Comparison of ENCODE assay signal across 20 cellular contexts in the genomic region with DNA sequence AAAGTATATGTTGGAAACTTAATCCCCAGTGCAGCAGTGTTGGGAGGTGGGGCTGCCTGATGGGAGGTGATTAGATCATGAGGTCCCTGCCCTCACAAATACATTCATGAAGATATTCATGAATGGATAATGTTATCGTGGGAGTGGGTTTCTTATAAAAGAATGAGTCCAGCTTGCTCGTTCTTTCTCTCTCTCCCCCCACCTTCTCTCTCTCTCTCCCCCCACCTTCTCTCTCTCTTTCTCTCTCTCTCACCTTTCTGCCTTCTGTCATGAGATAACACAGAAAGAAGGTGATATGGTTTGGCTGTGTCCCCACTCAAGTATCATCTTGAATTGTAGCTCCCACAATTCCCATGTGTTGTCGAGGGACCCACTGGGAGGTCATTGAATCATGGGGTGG.
"Had no signal": no experiment of that assay in that cellular context is flagged by ENCODE, and none has a peak within 500 bp of the region (broad histone marks: within the 10 kb centered on the region; RNA-seq: fewer than 3 reads in every experiment).

No MANE protein-coding gene starts in this region.

- H3K4me1 ChIP-seq: stomach, suprapubic skin, testis, thyroid gland, tibial artery, tibial nerve, transverse colon, upper lobe of left lung, upper lobe of right lung, uterus had no signal

- H3K4me3 ChIP-seq: stomach, suprapubic skin, testis, thoracic aorta, thyroid gland, tibial artery, tibial nerve, transverse colon, upper lobe of left lung, upper lobe of right lung, uterus, vagina had no signal

- H3K9me3 ChIP-seq: testis, thoracic aorta, thyroid gland, transverse colon, upper lobe of right lung, uterus, vagina had no signal

- DNase-seq: stimulated activated CD4-positive, alpha-beta T cell treated with anti-CD3 and anti-CD28 coated beads, Interleukin-2, amount 100 ng/mL, for 48 hours; stimulated activated CD4-positive, alpha-beta T cell treated with anti-CD3 and anti-CD28 coated beads, Interleukin-4, amount 100 ng/mL, for 1 hour; stimulated activated CD4-positive, alpha-beta T cell treated with anti-CD3 and anti-CD28 coated beads, Interleukin-4, amount 100 ng/mL, for 24 hours; stimulated activated CD4-positive, alpha-beta T cell treated with anti-CD3 and anti-CD28 coated beads, Interleukin-4, amount 100 ng/mL, for 4 hours; stimulated activated CD8-positive, alpha-beta memory T cell treated with anti-CD3 and anti-CD28 coated beads, Interleukin-4, amount 100 ng/mL, for 48 hours; stimulated activated naive CD8-positive, alpha-beta T cell treated with anti-CD3 and anti-CD28 coated beads, Interleukin-15, amount 100 ng/mL, for 72 hours; stimulated activated naive CD8-positive, alpha-beta T cell treated with anti-CD3 and anti-CD28 coated beads, Interleukin-15, Interleukin-2, amounts not matched to agents 100 U/mL and 50 U/mL, for 24 hours; stomach; testis; thyroid gland; tibial artery; transverse colon; trophoblast cell; upper lobe of left lung; upper lobe of right lung; uterus had no signal

- H3K27me3 ChIP-seq: testis, thyroid gland, uterus, vagina had no signal

- H3K27ac ChIP-seq: stomach, suprapubic skin, testis, thoracic aorta, thyroid gland, tibial artery, tibial nerve, transverse colon, upper lobe of left lung, upper lobe of right lung, uterus, vagina had no signal

- H3K36me3 ChIP-seq: stomach, suprapubic skin, thoracic aorta, thyroid gland, tibial artery, tibial nerve, transverse colon, upper lobe of left lung, upper lobe of right lung, uterus, vagina had no signal
